1 cellular context compared by ENCODE assay signal in the genomic region with DNA sequence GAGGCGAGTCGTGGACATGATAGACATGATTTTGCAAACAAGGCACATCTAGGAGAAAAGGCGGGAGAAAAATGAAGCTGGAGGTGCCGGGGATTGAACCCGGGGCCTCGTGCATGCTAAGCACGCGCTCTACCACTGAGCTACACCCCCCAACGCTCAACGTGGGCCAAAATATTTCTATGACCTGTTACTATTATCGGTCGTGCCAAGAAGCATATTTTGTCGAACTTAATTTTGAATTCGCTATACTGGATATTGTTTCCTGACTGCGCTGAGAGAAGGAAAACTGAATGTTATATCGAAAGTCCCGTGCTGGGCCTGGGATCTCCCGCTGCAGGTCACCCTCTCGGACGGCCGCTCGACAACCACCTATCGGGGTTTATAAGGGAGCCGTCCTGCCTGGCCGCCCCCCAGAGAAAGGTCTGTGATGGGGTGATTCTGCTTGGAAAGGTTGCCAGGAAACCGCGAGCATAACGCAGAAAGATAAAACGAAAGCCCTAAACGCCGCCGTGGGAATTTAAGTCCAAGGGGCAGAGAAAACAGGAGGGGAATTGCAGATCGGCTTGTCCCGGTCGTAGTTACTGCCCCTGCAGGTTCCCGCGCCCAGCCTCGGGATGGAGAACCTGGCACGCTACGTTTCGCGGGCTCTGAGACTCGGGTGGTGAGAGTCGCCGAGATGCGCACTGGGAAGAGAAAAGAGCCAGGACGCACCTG.
TF ChIP-seq lines count a peak whose summit lies in the region.

No MANE protein-coding gene starts in this region.

TF ChIP-seq in WTC11, 78 proteins besides CTCF, POLR2A, EP300 and RAD21 (continued from another document):
- TF ChIP-seq ESRRA (CRISPR knock-in tag; IDR thresholded peaks at IDR 0.05; ENCODE audit: borderline replicate concordance) = no peak
- no peak for TF ChIP-seq ZNF121 (CRISPR knock-in tag; IDR thresholded peaks at IDR 0.05)
- no peak for TF ChIP-seq IRF1 (CRISPR knock-in tag; IDR thresholded peaks at IDR 0.05)
- TF ChIP-seq ZNF138 (CRISPR knock-in tag; conservative IDR thresholded peaks at IDR 0.05) = no peak
- no peak for TF ChIP-seq RELA (CRISPR knock-in tag; IDR thresholded peaks at IDR 0.05; ENCODE audit: borderline replicate concordance)
- TF ChIP-seq, protein P1, sequence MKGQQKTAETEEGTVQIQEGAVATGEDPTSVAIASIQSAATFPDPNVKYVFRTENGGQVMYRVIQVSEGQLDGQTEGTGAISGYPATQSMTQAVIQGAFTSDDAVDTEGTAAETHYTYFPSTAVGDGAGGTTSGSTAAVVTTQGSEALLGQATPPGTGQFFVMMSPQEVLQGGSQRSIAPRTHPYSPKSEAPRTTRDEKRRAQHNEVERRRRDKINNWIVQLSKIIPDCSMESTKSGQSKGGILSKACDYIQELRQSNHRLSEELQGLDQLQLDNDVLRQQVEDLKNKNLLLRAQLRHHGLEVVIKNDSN (CRISPR knock-in tag; IDR thresholded peaks at IDR 0.05) = no peak; the same call in 1 of the 2 replicates
- no peak for TF ChIP-seq SOX15 (CRISPR knock-in tag; IDR thresholded peaks at IDR 0.05)
- TF ChIP-seq KAT7 (CRISPR knock-in tag; IDR thresholded peaks at IDR 0.05; ENCODE audit: borderline replicate concordance) = no peak
